In genomic region chr15:34078900-34079299, GRCh38 we compare ENCODE assay signal across 1 cellular context.
TF ChIP-seq lines count a peak whose summit lies in the region.

No MANE protein-coding gene starts in this region.

TF ChIP-seq in K562, 482 proteins besides CTCF, POLR2A, EP300 and RAD21 (continued from another document):
- TF ChIP-seq ZEB2 (IDR thresholded peaks at IDR 0.05) (no peak), ZNF316 (IDR thresholded peaks at IDR 0.05) (peak; percentile 65)
TF ChIP-seq in K562: peak in this region for 1.
